14 cellular contexts compared by ENCODE assay signal in genomic region chr11:22930816-22931594, GRCh38.
DNase-seq lines count a peak whose midpoint lies in the region; ATAC-seq and TF ChIP-seq lines count a peak whose summit lies in the region.
"Had no signal": no experiment of that assay in that cellular context is flagged by ENCODE, and none has a peak within 500 bp of the region (broad histone marks: within the 10 kb centered on the region; RNA-seq: fewer than 3 reads in every experiment).

No MANE protein-coding gene starts in this region.

- WGBS in smooth muscle cell (ENCODE audit: low lambda C conversion rate) = 86% methylated on average over 5 of the region's 5 CpGs

- H3K9me3 Mint-ChIP-seq in activated CD4-positive, alpha-beta T cell treated with anti-CD3 and anti-CD28 coated beads for 36 hours (ENCODE audit: low read depth) = no peaks in the 10 kb centered on the region
- no peaks in the 10 kb centered on the region for H3K9me3 Mint-ChIP-seq in activated CD4-positive, alpha-beta memory T cell treated with anti-CD3 and anti-CD28 coated beads for 36 hours

- H3K27ac ChIP-seq in thoracic aorta (no peak overlapping the region), smooth muscle cell (ENCODE audit: low read depth) (no peak overlapping the region)
- H3K27ac ChIP-seq: brain microvascular endothelial cell had no signal

- H3K27me3 Mint-ChIP-seq in activated CD4-positive, alpha-beta T cell treated with anti-CD3 and anti-CD28 coated beads for 36 hours = no peaks in the 10 kb centered on the region
- no peaks in the 10 kb centered on the region for H3K27me3 Mint-ChIP-seq in activated CD4-positive, alpha-beta memory T cell treated with anti-CD3 and anti-CD28 coated beads for 36 hours

- DNase-seq in activated CD4-positive, alpha-beta T cell treated with anti-CD3 and anti-CD28 coated beads for 36 hours = peak; percentile 7
- DNase-seq in activated CD4-positive, alpha-beta T cell treated with anti-CD3 and anti-CD28 coated beads for 4 hours = no peak
- DNase-seq in thoracic aorta (ENCODE audit: low spot score) (no peak), C1 segment of cervical spinal cord (lab: John Stamatoyannopoulos, UW) (no peak), smooth muscle cell (lab: John Stamatoyannopoulos, UW; ENCODE audit: unreplicated experiment) (no peak)
- no peak for DNase-seq in activated CD4-positive, alpha-beta memory T cell treated with anti-CD3 and anti-CD28 coated beads for 36 hours
- DNase-seq: activated T-cell treated with anti-CD3 and anti-CD28 coated beads, Interleukin-2, amount 50 U/mL, for 1 hour; brain microvascular endothelial cell; DMS79; T1000 had no signal

- H3K79me2 ChIP-seq in smooth muscle cell (ENCODE audit: low read depth) = no peaks in the 10 kb centered on the region

- H3F3A ChIP-seq in smooth muscle cell (ENCODE audit: low read depth) = no peaks in the 10 kb centered on the region

- no peak overlapping the region for H3K4me3 Mint-ChIP-seq in activated CD4-positive, alpha-beta T cell treated with anti-CD3 and anti-CD28 coated beads for 36 hours
- no peak overlapping the region for H3K4me3 Mint-ChIP-seq in activated CD4-positive, alpha-beta memory T cell treated with anti-CD3 and anti-CD28 coated beads for 36 hours

- H3K27ac Mint-ChIP-seq in activated CD4-positive, alpha-beta T cell treated with anti-CD3 and anti-CD28 coated beads for 36 hours = no peak overlapping the region
- H3K27ac Mint-ChIP-seq in activated CD4-positive, alpha-beta memory T cell treated with anti-CD3 and anti-CD28 coated beads for 36 hours = no peak overlapping the region

- H3K4me3 ChIP-seq in thoracic aorta (peak overlapping the region; percentile 10), smooth muscle cell (no peak overlapping the region)
- H3K4me3 ChIP-seq: HAP-1 had no signal

- no peak overlapping the region for H3K4me2 ChIP-seq in smooth muscle cell

- intact Hi-C loops in activated CD4-positive, alpha-beta T cell treated with anti-CD3 and anti-CD28 coated beads for 36 hours (cut with DNase I, micrococcal nuclease) = no loop called here
- intact Hi-C loops in activated CD4-positive, alpha-beta memory T cell treated with anti-CD3 and anti-CD28 coated beads for 36 hours (cut with micrococcal nuclease) = no loop called here

- H3K4me1 Mint-ChIP-seq in activated CD4-positive, alpha-beta T cell treated with anti-CD3 and anti-CD28 coated beads for 36 hours = no peaks in the 10 kb centered on the region
- H3K4me1 Mint-ChIP-seq in activated CD4-positive, alpha-beta memory T cell treated with anti-CD3 and anti-CD28 coated beads for 36 hours (ENCODE audit: low read depth) = no peaks in the 10 kb centered on the region

- no peaks in the 10 kb centered on the region for H3K36me3 ChIP-seq in thoracic aorta
- H3K36me3 ChIP-seq in smooth muscle cell (ENCODE audit: low read depth) = no peaks in the 10 kb centered on the region
- H3K36me3 ChIP-seq: brain microvascular endothelial cell, HAP-1 had no signal

- no peak for TF ChIP-seq CTCF in thoracic aorta (IDR thresholded peaks at IDR 0.05)
- TF ChIP-seq CTCF in smooth muscle cell (IDR thresholded peaks at IDR 0.05; ENCODE audit: borderline replicate concordance, insufficient read depth, poor library complexity, severe bottlenecking) = no peak

- H3K36me3 Mint-ChIP-seq in activated CD4-positive, alpha-beta T cell treated with anti-CD3 and anti-CD28 coated beads for 36 hours (ENCODE audit: low read depth) = no peaks in the 10 kb centered on the region
- no peaks in the 10 kb centered on the region for H3K36me3 Mint-ChIP-seq in activated CD4-positive, alpha-beta memory T cell treated with anti-CD3 and anti-CD28 coated beads for 36 hours

- no peaks in the 10 kb centered on the region for H3K9me3 ChIP-seq in thoracic aorta
- no peaks in the 10 kb centered on the region for H3K9me3 ChIP-seq in smooth muscle cell (replicated peaks; ENCODE audit: low read depth)
- H3K9me3 ChIP-seq: HAP-1 had no signal

- H2AFZ ChIP-seq in smooth muscle cell (ENCODE audit: low read depth) = no peak overlapping the region

- H3K27me3 ChIP-seq in thoracic aorta (replicated peaks; ENCODE audit: insufficient read depth) = no peaks in the 10 kb centered on the region
- H3K27me3 ChIP-seq in smooth muscle cell (ENCODE audit: low read depth) = no peaks in the 10 kb centered on the region
- H3K27me3 ChIP-seq: brain microvascular endothelial cell had no signal

- peak; percentile 44 for ATAC-seq in activated CD4-positive, alpha-beta T cell treated with anti-CD3 and anti-CD28 coated beads for 36 hours
- ATAC-seq in GM21825 (IDR thresholded peaks at IDR 0.05; ENCODE audit: unreplicated experiment) (peak; percentile 96), HG03196 (IDR thresholded peaks at IDR 0.05; ENCODE audit: unreplicated experiment) (peak; percentile 99), thoracic aorta (ENCODE audit: insufficient number of reproducible peaks, low FRiP score, low read depth) (no peak)
- ATAC-seq: sciatic nerve had no signal

- POLR2A ChIA-PET in activated CD4-positive, alpha-beta T cell treated with anti-CD3 and anti-CD28 coated beads for 36 hours (lab: Charles Lee) = interaction anchor here (0.6 kb wide), 1 partner anchor 78 kb away, joined by 3 read pairs; no protein-coding TSS in a partner anchor
- POLR2A ChIA-PET in activated CD4-positive, alpha-beta memory T cell treated with anti-CD3 and anti-CD28 coated beads for 36 hours (lab: Charles Lee) = no interaction called here

- H4K20me1 ChIP-seq in smooth muscle cell (ENCODE audit: low read depth) = no peaks in the 10 kb centered on the region

- CTCF ChIA-PET in activated CD4-positive, alpha-beta T cell treated with anti-CD3 and anti-CD28 coated beads for 36 hours (lab: Charles Lee) = interaction anchor here (1.5 kb wide), 1 partner anchor 55 kb away, joined by 5 read pairs; no protein-coding TSS in a partner anchor
- CTCF ChIA-PET in activated CD4-positive, alpha-beta memory T cell treated with anti-CD3 and anti-CD28 coated beads for 36 hours (lab: Charles Lee) = interaction anchor here (0.9 kb wide), 1 partner anchor 10 kb away, joined by 3 read pairs; no protein-coding TSS in a partner anchor

- no peak overlapping the region for H3K9ac ChIP-seq in smooth muscle cell (ENCODE audit: low read depth)

- H3K4me1 ChIP-seq in thoracic aorta (ENCODE audit: control insufficient read depth in 1 of 2, low read depth in 2 of 2) = no peaks in the 10 kb centered on the region
- H3K4me1 ChIP-seq in smooth muscle cell (ENCODE audit: low read depth) = no peaks in the 10 kb centered on the region
- H3K4me1 ChIP-seq: HAP-1 had no signal
